Comparison of ENCODE assay signal across 14 cellular contexts in genomic region chrX:102214988-102215387, GRCh38. TPM values are rescaled to one million over a fixed set of nuclear protein-coding genes. Genes with fewer than 3 reads are reported as not detected.
"Had no signal": no experiment of that assay in that cellular context is flagged by ENCODE, and none has a peak within 500 bp of the region (broad histone marks: within the 10 kb centered on the region; RNA-seq: fewer than 3 reads in every experiment).

TCP11X1 (plus strand) TSS chrX:102215301.

RNA-seq across cellular contexts. Expression of gene TCP11X1, which starts in this region (rescaled TPM):
- total RNA-seq: activated B cell treated with CpG ODN at 0.5 μM for 24 hours; activated CD4-positive, alpha-beta memory T cell treated with anti-CD3 and anti-CD28 coated beads for 36 hours; activated CD4-positive, alpha-beta memory T cell treated with anti-CD3 and anti-CD28 coated beads, Interleukin-2, amount 10 ng/mL, durations not matched to agents 7 days and 5 days; activated CD4-positive, alpha-beta T cell treated with anti-CD3 and anti-CD28 coated beads for 36 hours; activated CD4-positive, alpha-beta T cell treated with anti-CD3 and anti-CD28 coated beads, Interleukin-2, amount 10 ng/mL, durations not matched to agents 24 days and 14 days; activated CD4-positive, alpha-beta T cell treated with anti-CD3 and anti-CD28 coated beads, Interleukin-2, amount 10 ng/mL, durations not matched to agents 7 days and 5 days; activated CD8-positive, alpha-beta memory T cell treated with anti-CD3 and anti-CD28 coated beads for 36 hours; activated CD8-positive, alpha-beta memory T cell treated with anti-CD3 and anti-CD28 coated beads, Interleukin-2, amount 10 ng/mL, durations not matched to agents 7 days and 5 days; activated CD8-positive, alpha-beta T cell treated with anti-CD3 and anti-CD28 coated beads for 36 hours; activated CD8-positive, alpha-beta T cell treated with anti-CD3 and anti-CD28 coated beads, Interleukin-2, amount 10 ng/mL, durations not matched to agents 7 days and 5 days; T-cell; T-helper 1 cell treated with Interleukin-12 subunit alpha and Interleukin-12 subunit beta and Interleukin-4 antibody, amounts not matched to agents 30 ng/mL and 1 ng/mL, for 36 hours; T-helper 17 cell; T-helper 2 cell treated with Interferon-gamma antibody and Interleukin-4, amounts not matched to agents 100 ng/mL and 5 ng/mL, for 36 hours had no signal
